Comparison of ENCODE assay signal across 1 cellular context in the genomic region with DNA sequence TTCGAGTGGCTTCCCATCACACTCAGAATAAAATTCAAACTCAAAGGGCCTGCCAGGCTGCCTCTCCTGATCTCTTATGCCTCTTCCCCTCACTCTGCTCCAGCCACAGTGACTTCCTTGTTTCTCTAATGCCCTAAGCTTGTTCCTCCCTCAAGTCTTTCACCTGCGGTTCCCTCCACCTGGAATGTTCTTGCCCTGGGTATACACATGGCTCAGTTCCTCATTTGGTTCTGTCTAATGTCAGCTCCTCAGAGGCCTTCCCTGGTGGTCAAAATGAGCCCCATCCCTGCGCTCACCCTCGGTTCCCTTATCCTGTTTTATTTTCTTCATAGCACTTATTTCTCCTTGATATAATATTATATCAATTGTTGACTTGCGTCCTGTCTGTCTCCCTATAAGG.
TF ChIP-seq lines count a peak whose summit lies in the region.

No MANE protein-coding gene starts in this region.

TF ChIP-seq in GM23338, 12 proteins besides CTCF, POLR2A, EP300 and RAD21 (continued from another document):
- TF ChIP-seq, protein P1, sequence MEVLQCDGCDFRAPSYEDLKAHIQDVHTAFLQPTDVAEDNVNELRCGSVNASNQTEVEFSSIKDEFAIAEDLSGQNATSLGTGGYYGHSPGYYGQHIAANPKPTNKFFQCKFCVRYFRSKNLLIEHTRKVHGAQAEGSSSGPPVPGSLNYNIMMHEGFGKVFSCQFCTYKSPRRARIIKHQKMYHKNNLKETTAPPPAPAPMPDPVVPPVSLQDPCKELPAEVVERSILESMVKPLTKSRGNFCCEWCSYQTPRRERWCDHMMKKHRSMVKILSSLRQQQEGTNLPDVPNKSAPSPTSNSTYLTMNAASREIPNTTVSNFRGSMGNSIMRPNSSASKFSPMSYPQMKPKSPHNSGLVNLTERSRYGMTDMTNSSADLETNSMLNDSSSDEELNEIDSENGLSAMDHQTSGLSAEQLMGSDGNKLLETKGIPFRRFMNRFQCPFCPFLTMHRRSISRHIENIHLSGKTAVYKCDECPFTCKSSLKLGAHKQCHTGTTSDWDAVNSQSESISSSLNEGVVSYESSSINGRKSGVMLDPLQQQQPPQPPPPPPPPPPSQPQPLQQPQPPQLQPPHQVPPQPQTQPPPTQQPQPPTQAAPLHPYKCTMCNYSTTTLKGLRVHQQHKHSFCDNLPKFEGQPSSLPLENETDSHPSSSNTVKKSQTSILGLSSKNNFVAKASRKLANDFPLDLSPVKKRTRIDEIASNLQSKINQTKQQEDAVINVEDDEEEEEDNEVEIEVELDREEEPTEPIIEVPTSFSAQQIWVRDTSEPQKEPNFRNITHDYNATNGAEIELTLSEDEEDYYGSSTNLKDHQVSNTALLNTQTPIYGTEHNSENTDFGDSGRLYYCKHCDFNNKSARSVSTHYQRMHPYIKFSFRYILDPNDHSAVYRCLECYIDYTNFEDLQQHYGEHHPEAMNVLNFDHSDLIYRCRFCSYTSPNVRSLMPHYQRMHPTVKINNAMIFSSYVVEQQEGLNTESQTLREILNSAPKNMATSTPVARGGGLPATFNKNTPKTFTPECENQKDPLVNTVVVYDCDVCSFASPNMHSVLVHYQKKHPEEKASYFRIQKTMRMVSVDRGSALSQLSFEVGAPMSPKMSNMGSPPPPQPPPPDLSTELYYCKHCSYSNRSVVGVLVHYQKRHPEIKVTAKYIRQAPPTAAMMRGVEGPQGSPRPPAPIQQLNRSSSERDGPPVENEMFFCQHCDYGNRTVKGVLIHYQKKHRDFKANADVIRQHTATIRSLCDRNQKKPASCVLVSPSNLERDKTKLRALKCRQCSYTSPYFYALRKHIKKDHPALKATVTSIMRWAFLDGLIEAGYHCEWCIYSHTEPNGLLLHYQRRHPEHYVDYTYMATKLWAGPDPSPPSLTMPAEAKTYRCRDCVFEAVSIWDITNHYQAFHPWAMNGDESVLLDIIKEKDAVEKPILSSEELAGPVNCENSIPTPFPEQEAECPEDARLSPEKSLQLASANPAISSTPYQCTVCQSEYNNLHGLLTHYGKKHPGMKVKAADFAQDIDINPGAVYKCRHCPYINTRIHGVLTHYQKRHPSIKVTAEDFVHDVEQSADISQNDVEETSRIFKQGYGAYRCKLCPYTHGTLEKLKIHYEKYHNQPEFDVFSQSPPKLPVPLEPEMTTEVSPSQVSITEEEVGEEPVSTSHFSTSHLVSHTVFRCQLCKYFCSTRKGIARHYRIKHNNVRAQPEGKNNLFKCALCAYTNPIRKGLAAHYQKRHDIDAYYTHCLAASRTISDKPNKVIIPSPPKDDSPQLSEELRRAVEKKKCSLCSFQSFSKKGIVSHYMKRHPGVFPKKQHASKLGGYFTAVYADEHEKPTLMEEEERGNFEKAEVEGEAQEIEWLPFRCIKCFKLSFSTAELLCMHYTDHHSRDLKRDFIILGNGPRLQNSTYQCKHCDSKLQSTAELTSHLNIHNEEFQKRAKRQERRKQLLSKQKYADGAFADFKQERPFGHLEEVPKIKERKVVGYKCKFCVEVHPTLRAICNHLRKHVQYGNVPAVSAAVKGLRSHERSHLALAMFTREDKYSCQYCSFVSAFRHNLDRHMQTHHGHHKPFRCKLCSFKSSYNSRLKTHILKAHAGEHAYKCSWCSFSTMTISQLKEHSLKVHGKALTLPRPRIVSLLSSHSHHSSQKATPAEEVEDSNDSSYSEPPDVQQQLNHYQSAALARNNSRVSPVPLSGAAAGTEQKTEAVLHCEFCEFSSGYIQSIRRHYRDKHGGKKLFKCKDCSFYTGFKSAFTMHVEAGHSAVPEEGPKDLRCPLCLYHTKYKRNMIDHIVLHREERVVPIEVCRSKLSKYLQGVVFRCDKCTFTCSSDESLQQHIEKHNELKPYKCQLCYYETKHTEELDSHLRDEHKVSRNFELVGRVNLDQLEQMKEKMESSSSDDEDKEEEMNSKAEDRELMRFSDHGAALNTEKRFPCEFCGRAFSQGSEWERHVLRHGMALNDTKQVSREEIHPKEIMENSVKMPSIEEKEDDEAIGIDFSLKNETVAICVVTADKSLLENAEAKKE (CRISPR knock-in tag; IDR thresholded peaks at IDR 0.05): no peak
- no peak for TF ChIP-seq STAT1 (IDR thresholded peaks at IDR 0.05; ENCODE audit: unreplicated experiment)
